ENCODE assay signal across 10 cellular contexts in genomic region chr3:71690222-71690821, GRCh38. TPM values are rescaled to one million over a fixed set of nuclear protein-coding genes. Genes with fewer than 3 reads are reported as not detected.
DNase-seq lines count a peak whose midpoint lies in the region; ATAC-seq and TF ChIP-seq lines count a peak whose summit lies in the region.
"Had no signal": no experiment of that assay in that cellular context is flagged by ENCODE, and none has a peak within 500 bp of the region (broad histone marks: within the 10 kb centered on the region; RNA-seq: fewer than 3 reads in every experiment).

No MANE protein-coding gene starts in this region.

- POLR2A ChIA-PET in WTC11 (lab: Charles Lee) = no interaction called here

- no peaks in the 10 kb centered on the region for H3K27me3 Mint-ChIP-seq in WTC11 (ENCODE audit: low read depth)

- DNase-seq in GM23248 = peak; percentile 79
- DNase-seq in WTC11 (ENCODE audit: low spot score) = no peak
- DNase-seq in heart left ventricle = no peak
- no peak for DNase-seq in sigmoid colon
- no peak for DNase-seq in stimulated activated naive CD8-positive, alpha-beta T cell treated with anti-CD3 and anti-CD28 coated beads, Interleukin-15, Interleukin-2, amounts not matched to agents 100 U/mL and 50 U/mL, for 24 hours
- no peak for DNase-seq in NCI-H1092 treated with DMSO at 0.1 percent for 48 hours (lab: John Stamatoyannopoulos, UW)
- DNase-seq: NCI-H187 treated with DMSO at 0.1 percent for 48 hours; stimulated activated CD4-positive, alpha-beta T cell treated with anti-CD3 and anti-CD28 coated beads, Interleukin-2, amount 100 ng/mL, for 24 hours had no signal

- peaks cover 42% of the 10 kb centered on the region for H3F3A ChIP-seq in GM23248 (ENCODE audit: insufficient read depth)

- no peaks in the 10 kb centered on the region for H3K9me3 Mint-ChIP-seq in WTC11

- H2AFZ ChIP-seq in GM23248 = peak overlapping the region; percentile 46

- no peak for TF ChIP-seq EP300 in sigmoid colon (IDR thresholded peaks at IDR 0.05)

- H3K9me3 ChIP-seq in GM23248 (ENCODE audit: low read depth) = no peaks in the 10 kb centered on the region
- no peaks in the 10 kb centered on the region for H3K9me3 ChIP-seq in heart left ventricle
- no peaks in the 10 kb centered on the region for H3K9me3 ChIP-seq in sigmoid colon

- intact Hi-C loops in heart left ventricle (cut with DNase I) (no loop called here), sigmoid colon (cut with DNase I) (no loop called here)

- H3K36me3 ChIP-seq in GM23248 (ENCODE audit: low read depth) (no peaks in the 10 kb centered on the region), heart left ventricle (peaks cover 0 to 35% (median 5%) of the 10 kb centered on the region in 9 donors), sigmoid colon (no peaks in the 10 kb centered on the region)

- peak overlapping the region; percentile 20; the same call in 1 of the 2 replicates for H3K4me3 Mint-ChIP-seq in WTC11

- no peak for TF ChIP-seq POLR2A in heart left ventricle (IDR thresholded peaks at IDR 0.05)
- no peak for TF ChIP-seq POLR2A in sigmoid colon (IDR thresholded peaks at IDR 0.05)

- H3K4me2 ChIP-seq in GM23248 (ENCODE audit: unreplicated experiment) = peak overlapping the region; percentile 96

- ATAC-seq in WTC11 = peak; percentile 83
- peak in 3 of 4 donors; percentile 42 to 53 (median 45) for ATAC-seq in heart left ventricle
- ATAC-seq in GM19351 (IDR thresholded peaks at IDR 0.05; ENCODE audit: unreplicated experiment) = no peak
- ATAC-seq in stimulated activated naive CD8-positive, alpha-beta T cell treated with anti-CD3 and anti-CD28 coated beads, Interleukin-15, Interleukin-2, amounts not matched to agents 100 U/mL and 50 U/mL, for 24 hours = no peak
- ATAC-seq in HG03521 (IDR thresholded peaks at IDR 0.05; ENCODE audit: unreplicated experiment) = no peak

- no peaks in the 10 kb centered on the region for H4K20me1 ChIP-seq in GM23248 (ENCODE audit: insufficient read depth)

- H3K27me3 ChIP-seq in GM23248 (replicated peaks; ENCODE audit: insufficient read depth) (no peaks in the 10 kb centered on the region), heart left ventricle (no peaks in the 10 kb centered on the region), sigmoid colon (no peaks in the 10 kb centered on the region)

- CTCF ChIA-PET in WTC11 (lab: Charles Lee) = interaction anchor here (0.9 kb wide), 2 partner anchors 21 to 185 kb away, joined by 3 read pairs; no protein-coding TSS in a partner anchor

- peak overlapping the region; percentile 67 for H3K27ac ChIP-seq in GM23248
- peak overlapping the region in 3 of 12 donors; percentile 3 to 13 (median 5) for H3K27ac ChIP-seq in heart left ventricle
- H3K27ac ChIP-seq in sigmoid colon = peak overlapping the region; percentile 49 to 57 (median 50)

- peaks cover 3% of the 10 kb centered on the region for H3K36me3 Mint-ChIP-seq in WTC11

- no peak for TF ChIP-seq CTCF in WTC11 (IDR thresholded peaks at IDR 0.05)
- no peak for TF ChIP-seq CTCF in heart left ventricle (IDR thresholded peaks at IDR 0.05)
- TF ChIP-seq CTCF in sigmoid colon (IDR thresholded peaks at IDR 0.05) = no peak

- H3K4me1 Mint-ChIP-seq in WTC11 = peaks cover 50% of the 10 kb centered on the region

- peak overlapping the region; percentile 52 for H3K4me3 ChIP-seq in GM23248
- H3K4me3 ChIP-seq in heart left ventricle = no peak overlapping the region
- H3K4me3 ChIP-seq in sigmoid colon = no peak overlapping the region

- H3K9ac ChIP-seq in GM23248 = peak overlapping the region; percentile 44

- H3K4me1 ChIP-seq in GM23248 (ENCODE audit: insufficient read depth) (peaks cover 50% of the 10 kb centered on the region), heart left ventricle (peaks cover 0 to 35% (median 14%) of the 10 kb centered on the region in 12 donors), sigmoid colon (peaks cover 0 to 52% (median 37%) of the 10 kb centered on the region in 4 donors)

- no peaks in the 10 kb centered on the region for H3K9me2 ChIP-seq in GM23248 (ENCODE audit: insufficient read depth)

- WGBS in GM23248 (ENCODE audit: low coverage in 1 of 2, low lambda C conversion rate in 2 of 2, missing lambda C conversion rate in 2 of 2), 2 experiments = 3% methylated on average over 4 of the region's 4 CpGs
- WGBS in heart left ventricle, 4 donors = 13 to 39% (median 25%) methylated on average over 4 of the region's 4 CpGs
- WGBS in sigmoid colon, 2 donors = 71 to 76% methylated on average over 4 of the region's 4 CpGs

- peak overlapping the region; percentile 46 for H3K27ac Mint-ChIP-seq in WTC11

- H3K79me2 ChIP-seq in GM23248 (ENCODE audit: insufficient read depth) = no peaks in the 10 kb centered on the region

- in situ Hi-C loops in GM23248 (cut with MboI) = no loop called here

TF ChIP-seq in WTC11, 78 proteins besides CTCF, POLR2A, EP300 and RAD21:
- no peak for TF ChIP-seq ZBTB21 (CRISPR knock-in tag; IDR thresholded peaks at IDR 0.05; ENCODE audit: borderline replicate concordance)
- no peak for TF ChIP-seq GRHL2 (CRISPR knock-in tag; IDR thresholded peaks at IDR 0.05; ENCODE audit: insufficient replicate concordance, severe bottlenecking)

RNA-seq across cellular contexts. Expression of gene EIF4E3, which starts 34.9 kb away (rescaled TPM):
- 1.1 TPM in 2 replicates for total RNA-seq in GM23248 (2014; rRNA removed; shearing (Covaris generic))
- polyA plus RNA-seq in GM23248 (2016; fragmentation: Nextera tagmentation; extraction: Ambion mirVana) (0.79 and 1.1 TPM in 2 replicates), heart left ventricle (10 to 100 TPM; 18.4 to 23.1 TPM), sigmoid colon (10 to 100 TPM; 14.8 to 31.2 (median 30.1) TPM)
- total RNA-seq in WTC11 (2021) (14.0 to 16.5 TPM (median 14.3 TPM) in 3 replicates), heart left ventricle (10 to 100 TPM; 28.5 to 53.0 (median 47.1) TPM), sigmoid colon (10 to 100 TPM; 24.7 to 35.3 (median 31.8) TPM)

Comparison
In these comparisons a context has a peak if more than half of its experiments do, and no peak if none do; other contexts are left out.
1. ATAC-seq: peak in WTC11 (single experiment) and heart left ventricle (3 of 4); none in GM19351 (single experiment), stimulated activated naive CD8-positive, alpha-beta T cell treated with anti-CD3 and anti-CD28 coated beads, Interleukin-15, Interleukin-2, amounts not matched to agents 100 U/mL and 50 U/mL, for 24 hours (single experiment) and HG03521 (single experiment).